ENCODE assay signal across 1 cellular context in the genomic region with DNA sequence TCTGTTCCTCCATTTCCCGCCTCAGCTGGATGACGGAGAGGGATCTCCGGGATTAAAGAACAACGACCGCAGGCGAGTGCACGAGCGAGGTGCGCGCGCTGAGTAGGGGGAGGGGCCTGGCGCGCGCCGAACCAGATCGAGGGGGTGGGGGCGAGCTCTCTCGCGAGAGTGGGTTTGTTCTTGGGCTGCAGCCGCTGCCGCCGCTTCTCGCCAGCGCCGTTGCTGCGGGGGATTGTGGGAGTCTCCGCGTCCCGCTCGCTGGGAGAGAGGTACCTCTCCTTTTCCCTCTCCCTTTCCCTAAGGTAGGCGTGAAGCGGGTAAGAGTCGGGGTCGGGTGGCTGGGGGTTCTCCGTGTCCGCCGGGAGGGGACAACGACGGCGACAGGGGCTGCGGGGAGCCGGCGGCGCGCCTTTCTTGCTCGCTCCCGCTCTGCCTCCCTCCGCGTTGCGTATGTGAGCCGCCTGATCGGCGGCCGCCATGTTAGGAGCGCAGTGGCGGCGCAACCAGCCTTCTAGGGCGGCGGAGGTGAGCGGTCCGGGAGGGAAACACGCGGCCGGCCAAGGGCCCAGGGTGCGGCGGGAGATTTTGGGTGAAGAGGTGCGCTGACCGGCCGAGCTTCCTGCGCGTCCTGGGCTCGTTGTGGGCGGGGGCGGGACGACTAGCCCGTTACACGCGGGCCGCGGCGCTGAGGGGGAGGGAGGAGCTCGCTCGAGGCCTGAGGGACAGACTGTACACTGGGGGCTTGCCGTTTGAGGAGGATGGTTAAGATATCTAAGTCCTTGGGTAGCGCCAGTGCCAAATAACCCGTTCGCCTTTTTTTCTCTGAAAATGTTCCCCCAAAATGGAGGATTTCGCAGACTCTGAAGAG.
TF ChIP-seq lines count a peak whose summit lies in the region.

A gene with protein sequence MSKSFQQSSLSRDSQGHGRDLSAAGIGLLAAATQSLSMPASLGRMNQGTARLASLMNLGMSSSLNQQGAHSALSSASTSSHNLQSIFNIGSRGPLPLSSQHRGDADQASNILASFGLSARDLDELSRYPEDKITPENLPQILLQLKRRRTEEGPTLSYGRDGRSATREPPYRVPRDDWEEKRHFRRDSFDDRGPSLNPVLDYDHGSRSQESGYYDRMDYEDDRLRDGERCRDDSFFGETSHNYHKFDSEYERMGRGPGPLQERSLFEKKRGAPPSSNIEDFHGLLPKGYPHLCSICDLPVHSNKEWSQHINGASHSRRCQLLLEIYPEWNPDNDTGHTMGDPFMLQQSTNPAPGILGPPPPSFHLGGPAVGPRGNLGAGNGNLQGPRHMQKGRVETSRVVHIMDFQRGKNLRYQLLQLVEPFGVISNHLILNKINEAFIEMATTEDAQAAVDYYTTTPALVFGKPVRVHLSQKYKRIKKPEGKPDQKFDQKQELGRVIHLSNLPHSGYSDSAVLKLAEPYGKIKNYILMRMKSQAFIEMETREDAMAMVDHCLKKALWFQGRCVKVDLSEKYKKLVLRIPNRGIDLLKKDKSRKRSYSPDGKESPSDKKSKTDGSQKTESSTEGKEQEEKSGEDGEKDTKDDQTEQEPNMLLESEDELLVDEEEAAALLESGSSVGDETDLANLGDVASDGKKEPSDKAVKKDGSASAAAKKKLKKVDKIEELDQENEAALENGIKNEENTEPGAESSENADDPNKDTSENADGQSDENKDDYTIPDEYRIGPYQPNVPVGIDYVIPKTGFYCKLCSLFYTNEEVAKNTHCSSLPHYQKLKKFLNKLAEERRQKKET (plus strand): TSS at position 237 of the 868 bp plus-strand sequence. CDS start 13,676 bp downstream, outside the sequence.

TF ChIP-seq in WTC11, 78 proteins besides CTCF, POLR2A, EP300 and RAD21 (continued from another document and continues in another):
- TF ChIP-seq, protein P1, sequence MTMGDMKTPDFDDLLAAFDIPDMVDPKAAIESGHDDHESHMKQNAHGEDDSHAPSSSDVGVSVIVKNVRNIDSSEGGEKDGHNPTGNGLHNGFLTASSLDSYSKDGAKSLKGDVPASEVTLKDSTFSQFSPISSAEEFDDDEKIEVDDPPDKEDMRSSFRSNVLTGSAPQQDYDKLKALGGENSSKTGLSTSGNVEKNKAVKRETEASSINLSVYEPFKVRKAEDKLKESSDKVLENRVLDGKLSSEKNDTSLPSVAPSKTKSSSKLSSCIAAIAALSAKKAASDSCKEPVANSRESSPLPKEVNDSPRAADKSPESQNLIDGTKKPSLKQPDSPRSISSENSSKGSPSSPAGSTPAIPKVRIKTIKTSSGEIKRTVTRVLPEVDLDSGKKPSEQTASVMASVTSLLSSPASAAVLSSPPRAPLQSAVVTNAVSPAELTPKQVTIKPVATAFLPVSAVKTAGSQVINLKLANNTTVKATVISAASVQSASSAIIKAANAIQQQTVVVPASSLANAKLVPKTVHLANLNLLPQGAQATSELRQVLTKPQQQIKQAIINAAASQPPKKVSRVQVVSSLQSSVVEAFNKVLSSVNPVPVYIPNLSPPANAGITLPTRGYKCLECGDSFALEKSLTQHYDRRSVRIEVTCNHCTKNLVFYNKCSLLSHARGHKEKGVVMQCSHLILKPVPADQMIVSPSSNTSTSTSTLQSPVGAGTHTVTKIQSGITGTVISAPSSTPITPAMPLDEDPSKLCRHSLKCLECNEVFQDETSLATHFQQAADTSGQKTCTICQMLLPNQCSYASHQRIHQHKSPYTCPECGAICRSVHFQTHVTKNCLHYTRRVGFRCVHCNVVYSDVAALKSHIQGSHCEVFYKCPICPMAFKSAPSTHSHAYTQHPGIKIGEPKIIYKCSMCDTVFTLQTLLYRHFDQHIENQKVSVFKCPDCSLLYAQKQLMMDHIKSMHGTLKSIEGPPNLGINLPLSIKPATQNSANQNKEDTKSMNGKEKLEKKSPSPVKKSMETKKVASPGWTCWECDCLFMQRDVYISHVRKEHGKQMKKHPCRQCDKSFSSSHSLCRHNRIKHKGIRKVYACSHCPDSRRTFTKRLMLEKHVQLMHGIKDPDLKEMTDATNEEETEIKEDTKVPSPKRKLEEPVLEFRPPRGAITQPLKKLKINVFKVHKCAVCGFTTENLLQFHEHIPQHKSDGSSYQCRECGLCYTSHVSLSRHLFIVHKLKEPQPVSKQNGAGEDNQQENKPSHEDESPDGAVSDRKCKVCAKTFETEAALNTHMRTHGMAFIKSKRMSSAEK (CRISPR knock-in tag; IDR thresholded peaks at IDR 0.05; ENCODE audit: borderline replicate concordance) = peak; percentile 64; the same call in 1 of the 2 replicates
- TF ChIP-seq CBFB (CRISPR knock-in tag; IDR thresholded peaks at IDR 0.05; ENCODE audit: low read depth) (peak; percentile 76; the same call in 1 of the 2 replicates), NFATC4 (CRISPR knock-in tag; IDR thresholded peaks at IDR 0.05) (peak; percentile 87), MYBL2 (CRISPR knock-in tag; IDR thresholded peaks at IDR 0.05) (peak; percentile 88; the same call in 1 of the 2 replicates), ZNF219 (CRISPR knock-in tag; IDR thresholded peaks at IDR 0.05; ENCODE audit: borderline replicate concordance) (peak; percentile 41; the same call in 1 of the 2 replicates), ZNF396 (CRISPR knock-in tag; IDR thresholded peaks at IDR 0.05; ENCODE audit: borderline replicate concordance) (no peak), SOX15 (CRISPR knock-in tag; IDR thresholded peaks at IDR 0.05) (no peak), TEAD1 (CRISPR knock-in tag; IDR thresholded peaks at IDR 0.05) (peak; percentile 93), ELF4 (CRISPR knock-in tag; IDR thresholded peaks at IDR 0.05; ENCODE audit: low read depth) (no peak), NR3C1 (CRISPR knock-in tag; conservative IDR thresholded peaks at IDR 0.05; ENCODE audit: low read depth) (no peak), NR2C2 (CRISPR knock-in tag; IDR thresholded peaks at IDR 0.05) (no peak)
- TF ChIP-seq, protein P2, sequence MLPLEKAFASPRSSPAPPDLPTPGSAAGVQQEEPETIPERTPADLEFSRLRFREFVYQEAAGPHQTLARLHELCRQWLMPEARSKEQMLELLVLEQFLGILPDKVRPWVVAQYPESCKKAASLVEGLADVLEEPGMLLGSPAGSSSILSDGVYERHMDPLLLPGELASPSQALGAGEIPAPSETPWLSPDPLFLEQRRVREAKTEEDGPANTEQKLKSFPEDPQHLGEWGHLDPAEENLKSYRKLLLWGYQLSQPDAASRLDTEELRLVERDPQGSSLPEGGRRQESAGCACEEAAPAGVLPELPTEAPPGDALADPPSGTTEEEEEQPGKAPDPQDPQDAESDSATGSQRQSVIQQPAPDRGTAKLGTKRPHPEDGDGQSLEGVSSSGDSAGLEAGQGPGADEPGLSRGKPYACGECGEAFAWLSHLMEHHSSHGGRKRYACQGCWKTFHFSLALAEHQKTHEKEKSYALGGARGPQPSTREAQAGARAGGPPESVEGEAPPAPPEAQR (CRISPR knock-in tag; IDR thresholded peaks at IDR 0.05) = no peak
- TF ChIP-seq, protein P3, sequence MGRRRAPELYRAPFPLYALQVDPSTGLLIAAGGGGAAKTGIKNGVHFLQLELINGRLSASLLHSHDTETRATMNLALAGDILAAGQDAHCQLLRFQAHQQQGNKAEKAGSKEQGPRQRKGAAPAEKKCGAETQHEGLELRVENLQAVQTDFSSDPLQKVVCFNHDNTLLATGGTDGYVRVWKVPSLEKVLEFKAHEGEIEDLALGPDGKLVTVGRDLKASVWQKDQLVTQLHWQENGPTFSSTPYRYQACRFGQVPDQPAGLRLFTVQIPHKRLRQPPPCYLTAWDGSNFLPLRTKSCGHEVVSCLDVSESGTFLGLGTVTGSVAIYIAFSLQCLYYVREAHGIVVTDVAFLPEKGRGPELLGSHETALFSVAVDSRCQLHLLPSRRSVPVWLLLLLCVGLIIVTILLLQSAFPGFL (CRISPR knock-in tag; IDR thresholded peaks at IDR 0.05; ENCODE audit: borderline replicate concordance) = 0 out of 2 replicates have a peak, but pooled peaks have one; percentile 2
- TF ChIP-seq, protein P4, sequence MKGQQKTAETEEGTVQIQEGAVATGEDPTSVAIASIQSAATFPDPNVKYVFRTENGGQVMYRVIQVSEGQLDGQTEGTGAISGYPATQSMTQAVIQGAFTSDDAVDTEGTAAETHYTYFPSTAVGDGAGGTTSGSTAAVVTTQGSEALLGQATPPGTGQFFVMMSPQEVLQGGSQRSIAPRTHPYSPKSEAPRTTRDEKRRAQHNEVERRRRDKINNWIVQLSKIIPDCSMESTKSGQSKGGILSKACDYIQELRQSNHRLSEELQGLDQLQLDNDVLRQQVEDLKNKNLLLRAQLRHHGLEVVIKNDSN (CRISPR knock-in tag; IDR thresholded peaks at IDR 0.05) = no peak; the same call in 1 of the 2 replicates
- TF ChIP-seq, protein P5, sequence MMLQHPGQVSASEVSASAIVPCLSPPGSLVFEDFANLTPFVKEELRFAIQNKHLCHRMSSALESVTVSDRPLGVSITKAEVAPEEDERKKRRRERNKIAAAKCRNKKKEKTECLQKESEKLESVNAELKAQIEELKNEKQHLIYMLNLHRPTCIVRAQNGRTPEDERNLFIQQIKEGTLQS (CRISPR knock-in tag; conservative IDR thresholded peaks at IDR 0.05) = no peak
- TF ChIP-seq, protein P6, sequence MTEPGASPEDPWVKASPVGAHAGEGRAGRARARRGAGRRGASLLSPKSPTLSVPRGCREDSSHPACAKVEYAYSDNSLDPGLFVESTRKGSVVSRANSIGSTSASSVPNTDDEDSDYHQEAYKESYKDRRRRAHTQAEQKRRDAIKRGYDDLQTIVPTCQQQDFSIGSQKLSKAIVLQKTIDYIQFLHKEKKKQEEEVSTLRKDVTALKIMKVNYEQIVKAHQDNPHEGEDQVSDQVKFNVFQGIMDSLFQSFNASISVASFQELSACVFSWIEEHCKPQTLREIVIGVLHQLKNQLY (CRISPR knock-in tag; IDR thresholded peaks at IDR 0.05) = peak; percentile 93; the same call in 1 of the 2 replicates
- TF ChIP-seq, protein P7, sequence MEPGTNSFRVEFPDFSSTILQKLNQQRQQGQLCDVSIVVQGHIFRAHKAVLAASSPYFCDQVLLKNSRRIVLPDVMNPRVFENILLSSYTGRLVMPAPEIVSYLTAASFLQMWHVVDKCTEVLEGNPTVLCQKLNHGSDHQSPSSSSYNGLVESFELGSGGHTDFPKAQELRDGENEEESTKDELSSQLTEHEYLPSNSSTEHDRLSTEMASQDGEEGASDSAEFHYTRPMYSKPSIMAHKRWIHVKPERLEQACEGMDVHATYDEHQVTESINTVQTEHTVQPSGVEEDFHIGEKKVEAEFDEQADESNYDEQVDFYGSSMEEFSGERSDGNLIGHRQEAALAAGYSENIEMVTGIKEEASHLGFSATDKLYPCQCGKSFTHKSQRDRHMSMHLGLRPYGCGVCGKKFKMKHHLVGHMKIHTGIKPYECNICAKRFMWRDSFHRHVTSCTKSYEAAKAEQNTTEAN (CRISPR knock-in tag; IDR thresholded peaks at IDR 0.05) = no peak
- TF ChIP-seq, protein P8, sequence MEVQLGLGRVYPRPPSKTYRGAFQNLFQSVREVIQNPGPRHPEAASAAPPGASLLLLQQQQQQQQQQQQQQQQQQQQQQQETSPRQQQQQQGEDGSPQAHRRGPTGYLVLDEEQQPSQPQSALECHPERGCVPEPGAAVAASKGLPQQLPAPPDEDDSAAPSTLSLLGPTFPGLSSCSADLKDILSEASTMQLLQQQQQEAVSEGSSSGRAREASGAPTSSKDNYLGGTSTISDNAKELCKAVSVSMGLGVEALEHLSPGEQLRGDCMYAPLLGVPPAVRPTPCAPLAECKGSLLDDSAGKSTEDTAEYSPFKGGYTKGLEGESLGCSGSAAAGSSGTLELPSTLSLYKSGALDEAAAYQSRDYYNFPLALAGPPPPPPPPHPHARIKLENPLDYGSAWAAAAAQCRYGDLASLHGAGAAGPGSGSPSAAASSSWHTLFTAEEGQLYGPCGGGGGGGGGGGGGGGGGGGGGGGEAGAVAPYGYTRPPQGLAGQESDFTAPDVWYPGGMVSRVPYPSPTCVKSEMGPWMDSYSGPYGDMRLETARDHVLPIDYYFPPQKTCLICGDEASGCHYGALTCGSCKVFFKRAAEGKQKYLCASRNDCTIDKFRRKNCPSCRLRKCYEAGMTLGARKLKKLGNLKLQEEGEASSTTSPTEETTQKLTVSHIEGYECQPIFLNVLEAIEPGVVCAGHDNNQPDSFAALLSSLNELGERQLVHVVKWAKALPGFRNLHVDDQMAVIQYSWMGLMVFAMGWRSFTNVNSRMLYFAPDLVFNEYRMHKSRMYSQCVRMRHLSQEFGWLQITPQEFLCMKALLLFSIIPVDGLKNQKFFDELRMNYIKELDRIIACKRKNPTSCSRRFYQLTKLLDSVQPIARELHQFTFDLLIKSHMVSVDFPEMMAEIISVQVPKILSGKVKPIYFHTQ (CRISPR knock-in tag; IDR thresholded peaks at IDR 0.05) = peak; percentile 67; the same call in 1 of the 2 replicates
- TF ChIP-seq, protein P9, sequence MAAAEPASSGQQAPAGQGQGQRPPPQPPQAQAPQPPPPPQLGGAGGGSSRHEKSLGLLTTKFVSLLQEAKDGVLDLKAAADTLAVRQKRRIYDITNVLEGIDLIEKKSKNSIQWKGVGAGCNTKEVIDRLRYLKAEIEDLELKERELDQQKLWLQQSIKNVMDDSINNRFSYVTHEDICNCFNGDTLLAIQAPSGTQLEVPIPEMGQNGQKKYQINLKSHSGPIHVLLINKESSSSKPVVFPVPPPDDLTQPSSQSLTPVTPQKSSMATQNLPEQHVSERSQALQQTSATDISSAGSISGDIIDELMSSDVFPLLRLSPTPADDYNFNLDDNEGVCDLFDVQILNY (CRISPR knock-in tag; IDR thresholded peaks at IDR 0.05) = peak; percentile 92
- TF ChIP-seq, protein P10, sequence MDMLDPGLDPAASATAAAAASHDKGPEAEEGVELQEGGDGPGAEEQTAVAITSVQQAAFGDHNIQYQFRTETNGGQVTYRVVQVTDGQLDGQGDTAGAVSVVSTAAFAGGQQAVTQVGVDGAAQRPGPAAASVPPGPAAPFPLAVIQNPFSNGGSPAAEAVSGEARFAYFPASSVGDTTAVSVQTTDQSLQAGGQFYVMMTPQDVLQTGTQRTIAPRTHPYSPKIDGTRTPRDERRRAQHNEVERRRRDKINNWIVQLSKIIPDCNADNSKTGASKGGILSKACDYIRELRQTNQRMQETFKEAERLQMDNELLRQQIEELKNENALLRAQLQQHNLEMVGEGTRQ (CRISPR knock-in tag; IDR thresholded peaks at IDR 0.05) = no peak
- TF ChIP-seq, protein P11, sequence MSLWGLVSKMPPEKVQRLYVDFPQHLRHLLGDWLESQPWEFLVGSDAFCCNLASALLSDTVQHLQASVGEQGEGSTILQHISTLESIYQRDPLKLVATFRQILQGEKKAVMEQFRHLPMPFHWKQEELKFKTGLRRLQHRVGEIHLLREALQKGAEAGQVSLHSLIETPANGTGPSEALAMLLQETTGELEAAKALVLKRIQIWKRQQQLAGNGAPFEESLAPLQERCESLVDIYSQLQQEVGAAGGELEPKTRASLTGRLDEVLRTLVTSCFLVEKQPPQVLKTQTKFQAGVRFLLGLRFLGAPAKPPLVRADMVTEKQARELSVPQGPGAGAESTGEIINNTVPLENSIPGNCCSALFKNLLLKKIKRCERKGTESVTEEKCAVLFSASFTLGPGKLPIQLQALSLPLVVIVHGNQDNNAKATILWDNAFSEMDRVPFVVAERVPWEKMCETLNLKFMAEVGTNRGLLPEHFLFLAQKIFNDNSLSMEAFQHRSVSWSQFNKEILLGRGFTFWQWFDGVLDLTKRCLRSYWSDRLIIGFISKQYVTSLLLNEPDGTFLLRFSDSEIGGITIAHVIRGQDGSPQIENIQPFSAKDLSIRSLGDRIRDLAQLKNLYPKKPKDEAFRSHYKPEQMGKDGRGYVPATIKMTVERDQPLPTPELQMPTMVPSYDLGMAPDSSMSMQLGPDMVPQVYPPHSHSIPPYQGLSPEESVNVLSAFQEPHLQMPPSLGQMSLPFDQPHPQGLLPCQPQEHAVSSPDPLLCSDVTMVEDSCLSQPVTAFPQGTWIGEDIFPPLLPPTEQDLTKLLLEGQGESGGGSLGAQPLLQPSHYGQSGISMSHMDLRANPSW (CRISPR knock-in tag; conservative IDR thresholded peaks at IDR 0.05; ENCODE audit: low read depth) = no peak
